In the genomic region with DNA sequence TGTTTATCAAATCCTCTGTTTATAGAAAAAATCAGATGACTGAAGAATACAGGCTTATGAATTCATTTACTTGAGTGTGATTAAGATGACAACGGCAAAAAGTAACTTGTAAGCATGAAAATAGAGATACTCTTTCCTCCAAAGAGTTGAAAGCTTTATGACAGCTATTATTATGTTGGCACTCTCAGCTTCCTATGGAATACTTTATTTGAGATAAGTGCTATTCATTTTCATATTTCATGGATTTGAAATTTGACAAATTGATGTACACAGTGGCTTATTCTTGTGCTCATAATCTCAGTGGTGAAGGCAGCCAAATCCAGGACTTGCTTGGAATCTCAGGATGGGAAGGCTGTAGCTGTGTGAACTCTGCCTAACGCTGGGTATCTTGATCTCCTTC, we compare ENCODE assay signal across 22 cellular contexts.
"Had no signal": no experiment of that assay in that cellular context is flagged by ENCODE, and none has a peak within 500 bp of the region (broad histone marks: within the 10 kb centered on the region; RNA-seq: fewer than 3 reads in every experiment).

No MANE protein-coding gene starts in this region.

- H3K27ac ChIP-seq: HL-60, SJSA1 had no signal

- H3K9ac ChIP-seq: SK-N-SH had no signal

- H3K4me2 ChIP-seq: SK-N-SH had no signal

- H3K4me3 ChIP-seq: MG63, SJSA1 had no signal

- DNase-seq: KBM-7; MG63; NCI-H1092; NCI-H1105 treated with DMSO at 0.1 percent for 48 hours; NCI-H1417 treated with DMSO at 0.1 percent for 48 hours; NCI-H146; NCI-H1694 treated with DMSO at 0.1 percent for 48 hours; NCI-H1930; NCI-H2081; NCI-H2107; NCI-H2227 treated with DMSO at 0.1 percent for 48 hours; NCI-H69; NCI-H774; NK-92 treated with Interleukin-12 subunit alpha and Interleukin-12 subunit beta, amount 100 ng/mL, for 24 hours; Right ventricle myocardium superior; RPMI8226; SIG-M5; SK-N-SH; SW 1271; T-cell had no signal

- H3K36me3 ChIP-seq: MG63, SJSA1 had no signal

- H3K27me3 ChIP-seq: MG63, SJSA1 had no signal

- H3K9me2 ChIP-seq: SK-N-SH had no signal

- ATAC-seq: T-cell had no signal

- H3K4me1 ChIP-seq: SJSA1 had no signal

- H3K9me3 ChIP-seq: MG63, SJSA1, SK-N-SH had no signal
